Comparison of ENCODE assay signal across 9 cellular contexts in the genomic region with DNA sequence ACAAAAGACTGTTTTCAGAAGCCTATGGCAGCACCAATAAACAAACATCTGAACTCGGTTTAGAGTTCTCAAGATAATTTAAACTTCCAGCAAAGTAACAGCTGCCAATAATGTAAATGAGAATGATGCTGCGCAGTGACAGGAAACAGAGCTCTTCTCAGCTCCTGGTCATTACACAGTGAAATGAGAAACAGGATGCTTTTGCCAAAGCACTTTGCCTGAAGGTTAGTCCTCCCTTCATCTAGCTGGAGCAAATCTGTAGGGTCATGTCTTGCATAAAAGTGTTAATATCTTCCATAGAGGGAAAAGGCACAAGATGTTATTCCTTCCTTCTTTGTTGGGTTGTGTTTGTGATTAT.
A peak's percentile ranks its signal among the peaks of the same experiment; 100 is the strongest.
DNase-seq lines count a peak whose midpoint lies in the region; ATAC-seq, FAIRE-seq and TF ChIP-seq lines count a peak whose summit lies in the region.
"Had no signal": no experiment of that assay in that cellular context is flagged by ENCODE, and none has a peak within 500 bp of the region (broad histone marks: within the 10 kb centered on the region; RNA-seq: fewer than 3 reads in every experiment).

No MANE protein-coding gene starts in this region.

- dilution Hi-C loops in endothelial cell of umbilical vein (cut with MboI; ENCODE audit: extremely low pct_ligation_motif_present, low sequenced_read_pairs) = no loop called here

- H3K27me3 ChIP-seq in endothelial cell of umbilical vein (ENCODE audit: control insufficient read depth in 2 of 2, insufficient read depth in 2 of 2, low read length in 2 of 2) (no peaks in the 10 kb centered on the region), thoracic aorta (replicated peaks; ENCODE audit: insufficient read depth) (peaks cover 4% of the 10 kb centered on the region)

- peaks cover 33% of the 10 kb centered on the region for H3K27me3 Mint-ChIP-seq in activated CD4-positive, alpha-beta T cell treated with anti-CD3 and anti-CD28 coated beads, Interleukin-2, amount 10 ng/mL, durations not matched to agents 7 days and 5 days

- in situ Hi-C loops in GM13977 (cut with MboI; ENCODE audit: low pct_unique_long_range_greater_than_20kb, low sequenced_read_pairs, unreplicated experiment) = loop anchor here (25.0 kb wide), 1 partner anchor 490 kb away; no protein-coding TSS in a partner anchor

- TSS peak; percentile 60 for BruUV-seq in endothelial cell of umbilical vein (replicated peaks; lab: Mats Ljungman, UMichigan)

- peaks cover 34% of the 10 kb centered on the region for H3K79me2 ChIP-seq in endothelial cell of umbilical vein (ENCODE audit: control insufficient read depth, insufficient read depth, low read length)

- TF ChIP-seq POLR2A in endothelial cell of umbilical vein (IDR thresholded peaks at IDR 0.05; ENCODE audit: low read depth, low read length) = no peak

- H2AFZ ChIP-seq in endothelial cell of umbilical vein (ENCODE audit: low read depth, low read length) = peak overlapping the region; percentile 61

- no peaks in the 10 kb centered on the region for H3K36me3 Mint-ChIP-seq in activated CD4-positive, alpha-beta T cell treated with anti-CD3 and anti-CD28 coated beads, Interleukin-2, amount 10 ng/mL, durations not matched to agents 7 days and 5 days (ENCODE audit: low read depth)
- H3K36me3 Mint-ChIP-seq: T-cell had no signal

- H3K4me1 ChIP-seq in endothelial cell of umbilical vein (ENCODE audit: control insufficient read depth, extremely low read depth, insufficient read depth, low read length) (peaks cover 29% of the 10 kb centered on the region), thoracic aorta (ENCODE audit: control insufficient read depth in 1 of 2, low read depth in 2 of 2) (peaks cover 7 to 33% of the 10 kb centered on the region in 2 donors)

- POLR2A ChIA-PET in activated CD4-positive, alpha-beta T cell treated with anti-CD3 and anti-CD28 coated beads, Interleukin-2, amount 10 ng/mL, durations not matched to agents 7 days and 5 days (lab: Charles Lee) = no interaction called here
- POLR2A ChIA-PET in endothelial cell of umbilical vein (lab: Charles Lee) = interaction anchor here (1.0 to 1.7 kb wide), 3 partner anchors 10 to 482 kb away, joined by 3 read pairs; no protein-coding TSS in a partner anchor

- H3K4me3 ChIP-seq in endothelial cell of umbilical vein (replicated peaks in 1 of 3; ENCODE audit: insufficient read depth in 1 of 3, low read depth in 1 of 3, low read length in 3 of 3) (peak overlapping the region in 2 of 3 experiments; percentile 63 to 97), thoracic aorta (peak overlapping the region; percentile 76)

- DNase-seq in activated CD4-positive, alpha-beta T cell treated with anti-CD3 and anti-CD28 coated beads, Interleukin-2, amount 10 ng/mL, durations not matched to agents 7 days and 5 days = no peak
- DNase-seq in activated CD4-positive, alpha-beta T cell treated with anti-CD3 and anti-CD28 coated beads for 1 hour = no peak
- no peak for DNase-seq in endothelial cell of umbilical vein (ENCODE audit: low read depth, low spot score)
- DNase-seq in thoracic aorta (ENCODE audit: low spot score) = no peak
- DNase-seq in GM13977 (ENCODE audit: low spot score) = no peak
- no peak for DNase-seq in NCI-H2107 (lab: John Stamatoyannopoulos, UW)
- DNase-seq in activated gamma-delta T cell (lab: John Stamatoyannopoulos, UW) = no peak

- CTCF ChIA-PET in activated CD4-positive, alpha-beta T cell treated with anti-CD3 and anti-CD28 coated beads, Interleukin-2, amount 10 ng/mL, durations not matched to agents 7 days and 5 days (lab: Charles Lee) = interaction anchor here (1.2 to 1.4 kb wide), 2 partner anchors 40 to 197 kb away, joined by 4 to 5 read pairs; no protein-coding TSS in a partner anchor
- CTCF ChIA-PET in endothelial cell of umbilical vein (lab: Charles Lee) = interaction anchor here (0.6 to 6.1 kb wide), 31 partner anchors 8 to 488 kb away, joined by 3 to 70 read pairs (median 7); a partner anchor contains a TSS

- intact Hi-C loops in endothelial cell of umbilical vein (cut with micrococcal nuclease) = loop anchor here (1.0 to 10.0 kb wide), 4 partner anchors 16 to 200 kb away; a partner anchor contains a TSS

- TF ChIP-seq CTCF in endothelial cell of umbilical vein (IDR thresholded peaks at IDR 0.05; ENCODE audit: extremely low read depth in 1 of 2, insufficient read depth in 1 of 2, low read depth in 1 of 2, low read length in 2 of 2) (no peak), thoracic aorta (IDR thresholded peaks at IDR 0.05) (no peak), GM13977 (IDR thresholded peaks at IDR 0.05; ENCODE audit: extremely low read depth, insufficient read depth, missing control alignments) (no peak)

- no peaks in the 10 kb centered on the region for H4K20me1 ChIP-seq in endothelial cell of umbilical vein (replicated peaks; ENCODE audit: control insufficient read depth, extremely low read depth, insufficient read depth, low read length)

- H3K4me2 ChIP-seq in endothelial cell of umbilical vein (ENCODE audit: insufficient read depth, low read length) = peak overlapping the region; percentile 96

- ATAC-seq in HG03280 (IDR thresholded peaks at IDR 0.05; ENCODE audit: unreplicated experiment) (peak; percentile 30), thoracic aorta (ENCODE audit: insufficient number of reproducible peaks, low FRiP score, low read depth) (no peak)

- no peak overlapping the region for H3K27ac Mint-ChIP-seq in activated CD4-positive, alpha-beta T cell treated with anti-CD3 and anti-CD28 coated beads, Interleukin-2, amount 10 ng/mL, durations not matched to agents 7 days and 5 days

- H3K36me3 ChIP-seq in endothelial cell of umbilical vein (ENCODE audit: control insufficient read depth in 2 of 2, extremely low read depth in 1 of 2, insufficient read depth in 2 of 2, low read length in 2 of 2) = no peaks in the 10 kb centered on the region
- no peaks in the 10 kb centered on the region for H3K36me3 ChIP-seq in thoracic aorta

- H3K9me1 ChIP-seq in endothelial cell of umbilical vein (replicated peaks; ENCODE audit: control insufficient read depth, extremely low read depth, insufficient read depth, low read length) = no peaks in the 10 kb centered on the region

- H3K9me3 ChIP-seq in endothelial cell of umbilical vein (replicated peaks; ENCODE audit: control insufficient read depth, insufficient read depth, low read length) (no peaks in the 10 kb centered on the region), thoracic aorta (no peaks in the 10 kb centered on the region)

- peak overlapping the region; percentile 57 for H3K4me3 Mint-ChIP-seq in activated CD4-positive, alpha-beta T cell treated with anti-CD3 and anti-CD28 coated beads, Interleukin-2, amount 10 ng/mL, durations not matched to agents 7 days and 5 days

- no peaks in the 10 kb centered on the region for H3K9me3 Mint-ChIP-seq in activated CD4-positive, alpha-beta T cell treated with anti-CD3 and anti-CD28 coated beads, Interleukin-2, amount 10 ng/mL, durations not matched to agents 7 days and 5 days
- H3K9me3 Mint-ChIP-seq: T-cell had no signal

- H3K4me1 Mint-ChIP-seq in activated CD4-positive, alpha-beta T cell treated with anti-CD3 and anti-CD28 coated beads, Interleukin-2, amount 10 ng/mL, durations not matched to agents 7 days and 5 days = peaks cover 28% of the 10 kb centered on the region

- H3K27ac ChIP-seq in endothelial cell of umbilical vein (ENCODE audit: insufficient read depth, low read depth, low read length) (peak overlapping the region; percentile 83), thoracic aorta (peak overlapping the region; percentile 51 to 66)

- FAIRE-seq in endothelial cell of umbilical vein (lab: Jason Lieb, UNC) = no peak

- peak overlapping the region; percentile 88 for H3K9ac ChIP-seq in endothelial cell of umbilical vein (replicated peaks; ENCODE audit: extremely low read depth, insufficient read depth, low read length)

TF ChIP-seq in endothelial cell of umbilical vein, 7 proteins besides CTCF, POLR2A, EP300 and RAD21:
- TF ChIP-seq MYC (IDR thresholded peaks at IDR 0.05; ENCODE audit: low read depth, low read length) = no peak
- no peak for TF ChIP-seq JUN (IDR thresholded peaks at IDR 0.05; ENCODE audit: borderline replicate concordance, insufficient read depth, insufficient read length, low read depth)
- no peak for TF ChIP-seq FOS (IDR thresholded peaks at IDR 0.05; ENCODE audit: borderline replicate concordance, insufficient read depth, low read length)
- TF ChIP-seq, protein P1, sequence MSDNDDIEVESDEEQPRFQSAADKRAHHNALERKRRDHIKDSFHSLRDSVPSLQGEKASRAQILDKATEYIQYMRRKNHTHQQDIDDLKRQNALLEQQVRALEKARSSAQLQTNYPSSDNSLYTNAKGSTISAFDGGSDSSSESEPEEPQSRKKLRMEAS (IDR thresholded peaks at IDR 0.05; ENCODE audit: insufficient read depth, insufficient read length) = no peak
- no peak for TF ChIP-seq POLR2AphosphoS5 (IDR thresholded peaks at IDR 0.05; ENCODE audit: insufficient read depth, low read depth, low read length)
- no peak for TF ChIP-seq EZH2 (IDR thresholded peaks at IDR 0.05; ENCODE audit: borderline replicate concordance, low read depth, low read length, severe bottlenecking)
- TF ChIP-seq GATA2 (IDR thresholded peaks at IDR 0.05; ENCODE audit: insufficient read depth, insufficient read length, low read depth, low read length) = no peak
